21 cellular contexts compared by ENCODE assay signal in the genomic region with DNA sequence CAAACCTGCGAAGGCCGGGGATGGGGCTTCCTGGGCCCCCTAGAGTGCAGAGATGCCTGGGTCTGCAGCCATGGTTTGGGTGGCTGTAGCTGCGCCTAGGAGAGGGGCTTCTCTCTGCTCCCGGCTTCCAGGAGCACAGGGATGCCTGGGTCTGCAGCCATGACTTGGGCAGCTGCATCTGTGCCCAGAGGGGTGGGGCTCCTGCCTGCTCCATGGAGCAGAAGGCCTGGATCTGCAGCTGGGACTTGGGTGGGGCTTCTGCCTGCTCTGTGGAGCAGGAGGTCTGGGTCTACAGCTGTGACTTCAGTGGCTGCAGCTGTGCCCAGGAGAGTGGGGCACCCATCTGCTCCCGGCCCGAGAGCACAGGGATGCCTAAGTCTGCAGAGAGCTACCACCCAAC. TPM values are rescaled to one million over a fixed set of nuclear protein-coding genes. Genes with fewer than 3 reads are reported as not detected.
DNase-seq lines count a peak whose midpoint lies in the region; ATAC-seq, FAIRE-seq and TF ChIP-seq lines count a peak whose summit lies in the region.
"Had no signal": no experiment of that assay in that cellular context is flagged by ENCODE, and none has a peak within 500 bp of the region (broad histone marks: within the 10 kb centered on the region; RNA-seq: fewer than 3 reads in every experiment).

No MANE protein-coding gene starts in this region.

- intact Hi-C loops in pancreas (cut with DNase I) = no loop called here

- peak overlapping the region in 3 of 4 donors; percentile 57 to 75 (median 69) for H3K27ac ChIP-seq in pancreas
- H3K27ac ChIP-seq: 22Rv1, GM23248, HL-60 had no signal

- no peak for FAIRE-seq in pancreas (lab: Jason Lieb, UNC)
- FAIRE-seq: GM12878, GM18507, H54 had no signal

- peaks cover 0 to 2% (median 0%) of the 10 kb centered on the region in 3 donors for H3K4me1 ChIP-seq in pancreas
- H3K4me1 ChIP-seq: Caco-2 had no signal

- DNase-seq in DMS 273 (lab: John Stamatoyannopoulos, UW; ENCODE audit: unreplicated experiment) = peak; percentile 22
- no peak for DNase-seq in DMS 273 treated with DMSO at 0.1 percent for 48 hours (lab: John Stamatoyannopoulos, UW)
- peak; percentile 62 for DNase-seq in COLO668 (lab: John Stamatoyannopoulos, UW; ENCODE audit: unreplicated experiment)
- DNase-seq in pancreas = peak in 3 of 6 donors; percentile 55 to 76 (median 62)
- DNase-seq in kidney tubule cell (ENCODE audit: low spot score) = no peak
- no peak for DNase-seq in occipital lobe (lab: John Stamatoyannopoulos, UW)
- no peak for DNase-seq in middle frontal gyrus (ENCODE audit: extremely low spot score, low spot score)
- DNase-seq: AML-193; C1 segment of cervical spinal cord; Caco-2; CD8-positive, alpha-beta T cell; DMS79; GM23248 had no signal

- H3K36me3 ChIP-seq in pancreas = no peaks in the 10 kb centered on the region

- H3K27me3 ChIP-seq in pancreas = no peaks in the 10 kb centered on the region

- H3K9me3 ChIP-seq in pancreas = no peaks in the 10 kb centered on the region
- H3K9me3 ChIP-seq: Caco-2 had no signal

- ATAC-seq in esophagus mucosa (peak; percentile 16), pancreas (peak in 2 of 4 donors; percentile 13 to 15)
- ATAC-seq: CD8-positive, alpha-beta T cell; GM12878; HCT116 had no signal

- TF ChIP-seq CTCF in pancreas (IDR thresholded peaks at IDR 0.05) = no peak

- H3K4me3 ChIP-seq in pancreas = peak overlapping the region in 2 of 4 donors; percentile 37 to 40
- H3K4me3 ChIP-seq: GM12878, GM23248 had no signal

- WGBS in pancreas, 2 donors = 63 to 68% methylated on average over 6 of the region's 6 CpGs

RNA-seq across cellular contexts. Expression of a gene that starts 20.8 kb away (rescaled TPM):
- 9.4 TPM for total RNA-seq in esophagus mucosa
- total RNA-seq in pancreas = 10 to 100 TPM in 3 of 6 donors, 1 to 10 TPM in 3; 3.1 to 45.2 (median 8.5) TPM
- polyA plus RNA-seq in pancreas = 10 to 100 TPM; 10.1 to 13.0 TPM
- total RNA-seq in occipital lobe = 3.3 TPM
- total RNA-seq: G401 had no signal

RNA-seq across cellular contexts. Expression of a gene that starts 38.2 kb away (rescaled TPM):
- total RNA-seq in esophagus mucosa (1.4 TPM), pancreas (10 to 100 TPM; 12.0 to 28.0 (median 16.8) TPM), occipital lobe (1.1 TPM)
- polyA plus RNA-seq in pancreas = 10 to 100 TPM; 19.0 to 40.3 TPM
- total RNA-seq: Caco-2, G401, GM12878 had no signal
- polyA plus RNA-seq: GM12878 had no signal

Comparison
In these comparisons a context has a peak if more than half of its experiments do, and no peak if none do; other contexts are left out.
1. DNase-seq: peak in DMS 273 (single experiment) and COLO668 (single experiment); none in DMS 273 treated with DMSO at 0.1 percent for 48 hours (single experiment), kidney tubule cell (single experiment), occipital lobe (single experiment) and middle frontal gyrus (single experiment).